ENCODE assay signal across 13 cellular contexts in the genomic region with DNA sequence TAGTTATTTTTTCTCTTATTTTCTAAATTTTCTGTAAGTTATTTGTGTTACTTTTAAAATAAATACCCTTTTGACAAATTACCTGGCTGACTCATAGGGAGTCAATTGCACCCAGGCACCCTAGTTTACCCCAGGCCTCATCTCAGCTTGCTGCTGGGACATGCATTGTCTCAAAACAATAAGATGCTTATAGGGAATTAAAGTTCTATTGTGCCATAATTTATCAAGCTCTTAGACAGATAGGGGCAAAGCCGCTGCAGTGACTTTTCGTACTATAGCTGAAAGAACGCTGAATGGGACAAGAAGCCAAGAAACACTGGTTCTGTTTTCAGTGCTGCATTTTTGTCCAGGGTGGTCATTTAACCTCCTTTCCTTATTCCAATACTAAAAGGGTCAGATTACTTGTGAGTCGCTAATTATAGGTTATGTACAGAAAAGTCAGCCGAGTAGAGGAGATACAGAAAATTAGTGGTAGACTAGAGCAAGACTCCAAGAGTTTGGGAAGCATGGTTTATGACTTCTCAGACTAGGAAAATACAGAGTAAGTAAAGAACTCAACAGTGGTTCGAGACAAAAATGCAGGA. TPM values are rescaled to one million over a fixed set of nuclear protein-coding genes. Genes with fewer than 3 reads are reported as not detected.
DNase-seq lines count a peak whose midpoint lies in the region; TF ChIP-seq lines count a peak whose summit lies in the region.
"Had no signal": no experiment of that assay in that cellular context is flagged by ENCODE, and none has a peak within 500 bp of the region (broad histone marks: within the 10 kb centered on the region; RNA-seq: fewer than 3 reads in every experiment).

No MANE protein-coding gene starts in this region.

- peak overlapping the region; percentile 12 for H3K27ac Mint-ChIP-seq in osteocyte (ENCODE audit: unreplicated experiment)
- H3K27ac Mint-ChIP-seq in MCF 10A (ENCODE audit: low read depth, unreplicated experiment) = no peak overlapping the region
- H3K27ac Mint-ChIP-seq: CD4-positive, alpha-beta memory T cell had no signal

- no peak overlapping the region for H3K4me3 Mint-ChIP-seq in osteocyte (ENCODE audit: unreplicated experiment)
- no peak overlapping the region for H3K4me3 Mint-ChIP-seq in MCF 10A (ENCODE audit: unreplicated experiment)
- H3K4me3 Mint-ChIP-seq: CD4-positive, alpha-beta memory T cell had no signal

- peaks cover 11% of the 10 kb centered on the region for H3K4me1 ChIP-seq in HAP-1
- H3K4me1 ChIP-seq: BE2C had no signal

- in situ Hi-C loops in HAP-1 (cut with MboI; ENCODE audit: low sequenced_read_pairs) (loop anchor here (5.0 kb wide), 1 partner anchor 278 kb away; no protein-coding TSS in a partner anchor), astrocyte of the spinal cord (cut with HindIII; ENCODE audit: low sequenced_read_pairs) (no loop called here)

- H3K9me3 Mint-ChIP-seq in osteocyte (ENCODE audit: unreplicated experiment) = no peaks in the 10 kb centered on the region
- H3K9me3 Mint-ChIP-seq in MCF 10A (ENCODE audit: unreplicated experiment) = no peaks in the 10 kb centered on the region
- H3K9me3 Mint-ChIP-seq: CD4-positive, alpha-beta memory T cell had no signal

- intact Hi-C loops in MCF 10A (cut with micrococcal nuclease) = no loop called here

- DNase-seq in HAP-1 (ENCODE audit: low spot score in 2 of 2) (peak; percentile 49 to 74), NCI-H146 (lab: John Stamatoyannopoulos, UW) (peak; percentile 20), astrocyte of the spinal cord (ENCODE audit: low read depth, low spot score) (peak; percentile 33), osteocyte (ENCODE audit: extremely low spot score, unreplicated experiment) (no peak), MCF 10A (ENCODE audit: unreplicated experiment) (no peak), H7 (no peak)
- no peak for DNase-seq in activated T-cell treated with anti-CD3 and anti-CD28 coated beads, Interleukin-2, amount 50 U/mL, for 1 hour
- DNase-seq: BE2C; CD4-positive, alpha-beta memory T cell; Karpas-422; NCI-H2029 treated with DMSO at 0.1 percent for 48 hours; NCI-H524 treated with DMSO at 0.1 percent for 48 hours had no signal

- CTCF ChIA-PET in MCF 10A (lab: Yijun Ruan, JAX) = interaction anchor here (0.6 kb wide), 1 partner anchor 133 kb away, joined by 4 read pairs; no protein-coding TSS in a partner anchor

- H3K4me3 ChIP-seq in HAP-1 (no peak overlapping the region), astrocyte of the spinal cord (ENCODE audit: low read depth, low read length) (no peak overlapping the region), H7 (ENCODE audit: insufficient read depth, low read depth, low read length) (no peak overlapping the region)

- H3K4me1 Mint-ChIP-seq in osteocyte (ENCODE audit: unreplicated experiment) (peaks cover 24% of the 10 kb centered on the region), MCF 10A (ENCODE audit: insufficient read depth, unreplicated experiment) (no peaks in the 10 kb centered on the region)
- H3K4me1 Mint-ChIP-seq: CD4-positive, alpha-beta memory T cell had no signal

- TF ChIP-seq CTCF in astrocyte of the spinal cord (IDR thresholded peaks at IDR 0.05; ENCODE audit: low read depth, low read length) (no peak), osteocyte (IDR thresholded peaks at IDR 0.05) (no peak), MCF 10A (IDR thresholded peaks at IDR 0.05; ENCODE audit: unreplicated experiment) (no peak)

- POLR2A ChIA-PET in MCF 10A (lab: Yijun Ruan, JAX) = no interaction called here

- H3K27me3 Mint-ChIP-seq in osteocyte (ENCODE audit: unreplicated experiment) (no peaks in the 10 kb centered on the region), MCF 10A (ENCODE audit: insufficient read depth, unreplicated experiment) (no peaks in the 10 kb centered on the region)

- BruUV-seq in MCF 10A (replicated peaks; lab: Mats Ljungman, UMichigan) = no TSS peak

- H3K36me3 Mint-ChIP-seq in osteocyte (ENCODE audit: unreplicated experiment) (no peaks in the 10 kb centered on the region), MCF 10A (ENCODE audit: insufficient read depth, unreplicated experiment) (no peaks in the 10 kb centered on the region)
- H3K36me3 Mint-ChIP-seq: CD4-positive, alpha-beta memory T cell had no signal

- no peaks in the 10 kb centered on the region for H3K9me3 ChIP-seq in HAP-1
- H3K9me3 ChIP-seq: BE2C had no signal

- H3K36me3 ChIP-seq in HAP-1 (replicated peaks) (no peaks in the 10 kb centered on the region), H7 (replicated peaks; ENCODE audit: control insufficient read depth, insufficient read depth, low read length) (no peaks in the 10 kb centered on the region)
- H3K36me3 ChIP-seq: BE2C had no signal

- H3K27me3 ChIP-seq in HAP-1 (ENCODE audit: low read depth) (no peaks in the 10 kb centered on the region), H7 (ENCODE audit: control insufficient read depth, insufficient read depth, low read length) (no peaks in the 10 kb centered on the region)
- H3K27me3 ChIP-seq: BE2C had no signal

RNA-seq across cellular contexts. Expression of gene EXD1, which starts 50.3 kb away (rescaled TPM):
- total RNA-seq in osteocyte = not detected in 2 replicates
- total RNA-seq in MCF 10A (2022) = 0.12 and 0.37 TPM in 2 replicates
- 0.22 and 0.73 TPM in 2 replicates for total RNA-seq in H7 (2014; rRNA removed; shearing (Covaris generic))
- total RNA-seq: CD4-positive, alpha-beta memory T cell; Daoy had no signal

RNA-seq across cellular contexts. Expression of gene CHP1, which starts 50.8 kb away (rescaled TPM):
- total RNA-seq in osteocyte = 87.1 and 87.7 TPM in 2 replicates
- total RNA-seq in MCF 10A (2022) = 70.4 and 91.1 TPM in 2 replicates
- total RNA-seq in H7 (2014; rRNA removed; shearing (Covaris generic)) = 58.0 and 71.9 TPM in 2 replicates

Comparison
In these comparisons a context has a peak if more than half of its experiments do, and no peak if none do; other contexts are left out.
1. DNase-seq: peak in HAP-1 (2 of 2), NCI-H146 (single experiment) and astrocyte of the spinal cord (single experiment); none in osteocyte (single experiment), MCF 10A (single experiment), H7 (single experiment) and activated T-cell treated with anti-CD3 and anti-CD28 coated beads, Interleukin-2, amount 50 U/mL, for 1 hour (single experiment).